In the genomic region with DNA sequence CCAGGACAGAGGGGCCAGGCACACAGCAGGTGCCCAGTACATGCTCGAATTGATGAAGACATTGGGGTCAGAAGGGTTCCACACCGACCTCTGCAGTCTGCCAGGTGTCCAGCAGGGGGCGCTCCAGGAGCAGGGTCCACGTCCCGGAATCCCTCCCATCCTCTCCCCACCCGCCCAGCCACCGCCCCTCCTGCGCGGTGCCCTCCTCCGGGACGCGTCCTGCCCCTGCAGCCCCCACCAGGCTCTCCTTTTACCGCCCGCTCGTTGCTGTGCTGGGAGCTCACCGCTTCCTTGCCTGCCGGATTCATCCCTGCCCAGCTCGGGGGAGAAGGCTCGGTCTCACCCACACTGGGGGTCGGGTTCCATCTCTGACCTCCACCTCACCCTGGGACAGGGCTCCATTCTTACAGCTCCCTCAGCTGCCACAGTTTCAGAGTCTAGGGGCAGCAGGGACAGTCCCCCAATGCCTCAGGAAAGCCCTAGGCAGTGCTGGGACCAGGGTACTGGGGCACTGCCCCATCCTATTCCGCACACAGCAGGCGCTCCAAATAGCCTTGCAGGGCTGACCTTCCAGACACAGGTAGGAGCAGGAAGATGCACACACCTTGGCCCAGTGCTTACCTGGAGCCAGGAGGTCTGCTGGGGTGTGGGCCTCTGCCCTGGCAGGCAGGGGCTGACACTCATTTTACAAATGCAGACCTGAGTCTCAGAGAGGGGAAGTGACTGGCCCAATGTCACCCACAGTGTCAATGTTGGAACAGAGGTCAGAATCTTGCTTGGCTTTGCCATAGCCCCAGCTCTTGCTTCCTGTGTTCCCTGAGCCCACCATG, we compare ENCODE assay signal across 1 cellular context.
TF ChIP-seq lines count a peak whose summit lies in the region.

No MANE protein-coding gene starts in this region.

TF ChIP-seq in HCT116, 20 proteins besides CTCF, POLR2A, EP300 and RAD21 (continued from another document):
- TF ChIP-seq, protein P1, sequence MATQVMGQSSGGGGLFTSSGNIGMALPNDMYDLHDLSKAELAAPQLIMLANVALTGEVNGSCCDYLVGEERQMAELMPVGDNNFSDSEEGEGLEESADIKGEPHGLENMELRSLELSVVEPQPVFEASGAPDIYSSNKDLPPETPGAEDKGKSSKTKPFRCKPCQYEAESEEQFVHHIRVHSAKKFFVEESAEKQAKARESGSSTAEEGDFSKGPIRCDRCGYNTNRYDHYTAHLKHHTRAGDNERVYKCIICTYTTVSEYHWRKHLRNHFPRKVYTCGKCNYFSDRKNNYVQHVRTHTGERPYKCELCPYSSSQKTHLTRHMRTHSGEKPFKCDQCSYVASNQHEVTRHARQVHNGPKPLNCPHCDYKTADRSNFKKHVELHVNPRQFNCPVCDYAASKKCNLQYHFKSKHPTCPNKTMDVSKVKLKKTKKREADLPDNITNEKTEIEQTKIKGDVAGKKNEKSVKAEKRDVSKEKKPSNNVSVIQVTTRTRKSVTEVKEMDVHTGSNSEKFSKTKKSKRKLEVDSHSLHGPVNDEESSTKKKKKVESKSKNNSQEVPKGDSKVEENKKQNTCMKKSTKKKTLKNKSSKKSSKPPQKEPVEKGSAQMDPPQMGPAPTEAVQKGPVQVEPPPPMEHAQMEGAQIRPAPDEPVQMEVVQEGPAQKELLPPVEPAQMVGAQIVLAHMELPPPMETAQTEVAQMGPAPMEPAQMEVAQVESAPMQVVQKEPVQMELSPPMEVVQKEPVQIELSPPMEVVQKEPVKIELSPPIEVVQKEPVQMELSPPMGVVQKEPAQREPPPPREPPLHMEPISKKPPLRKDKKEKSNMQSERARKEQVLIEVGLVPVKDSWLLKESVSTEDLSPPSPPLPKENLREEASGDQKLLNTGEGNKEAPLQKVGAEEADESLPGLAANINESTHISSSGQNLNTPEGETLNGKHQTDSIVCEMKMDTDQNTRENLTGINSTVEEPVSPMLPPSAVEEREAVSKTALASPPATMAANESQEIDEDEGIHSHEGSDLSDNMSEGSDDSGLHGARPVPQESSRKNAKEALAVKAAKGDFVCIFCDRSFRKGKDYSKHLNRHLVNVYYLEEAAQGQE (IDR thresholded peaks at IDR 0.05; ENCODE audit: low read depth), result no peak
- TF ChIP-seq EGR1 (IDR thresholded peaks at IDR 0.05; ENCODE audit: low read depth), result no peak
- TF ChIP-seq EZH2phosphoT487 (IDR thresholded peaks at IDR 0.05; ENCODE audit: borderline replicate concordance), result no peak
- TF ChIP-seq, protein P2, sequence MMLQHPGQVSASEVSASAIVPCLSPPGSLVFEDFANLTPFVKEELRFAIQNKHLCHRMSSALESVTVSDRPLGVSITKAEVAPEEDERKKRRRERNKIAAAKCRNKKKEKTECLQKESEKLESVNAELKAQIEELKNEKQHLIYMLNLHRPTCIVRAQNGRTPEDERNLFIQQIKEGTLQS (IDR thresholded peaks at IDR 0.05), result no peak
- TF ChIP-seq SP1 (IDR thresholded peaks at IDR 0.05; ENCODE audit: low read depth), result no peak
- TF ChIP-seq CBX3 (IDR thresholded peaks at IDR 0.05; ENCODE audit: low read depth), result no peak
- TF ChIP-seq TCF7L2 (IDR thresholded peaks at IDR 0.05; ENCODE audit: borderline replicate concordance, extremely low read depth, insufficient read depth, insufficient read length), result no peak
- TF ChIP-seq SRF (IDR thresholded peaks at IDR 0.05; ENCODE audit: low read depth), result no peak
- TF ChIP-seq, protein P3, sequence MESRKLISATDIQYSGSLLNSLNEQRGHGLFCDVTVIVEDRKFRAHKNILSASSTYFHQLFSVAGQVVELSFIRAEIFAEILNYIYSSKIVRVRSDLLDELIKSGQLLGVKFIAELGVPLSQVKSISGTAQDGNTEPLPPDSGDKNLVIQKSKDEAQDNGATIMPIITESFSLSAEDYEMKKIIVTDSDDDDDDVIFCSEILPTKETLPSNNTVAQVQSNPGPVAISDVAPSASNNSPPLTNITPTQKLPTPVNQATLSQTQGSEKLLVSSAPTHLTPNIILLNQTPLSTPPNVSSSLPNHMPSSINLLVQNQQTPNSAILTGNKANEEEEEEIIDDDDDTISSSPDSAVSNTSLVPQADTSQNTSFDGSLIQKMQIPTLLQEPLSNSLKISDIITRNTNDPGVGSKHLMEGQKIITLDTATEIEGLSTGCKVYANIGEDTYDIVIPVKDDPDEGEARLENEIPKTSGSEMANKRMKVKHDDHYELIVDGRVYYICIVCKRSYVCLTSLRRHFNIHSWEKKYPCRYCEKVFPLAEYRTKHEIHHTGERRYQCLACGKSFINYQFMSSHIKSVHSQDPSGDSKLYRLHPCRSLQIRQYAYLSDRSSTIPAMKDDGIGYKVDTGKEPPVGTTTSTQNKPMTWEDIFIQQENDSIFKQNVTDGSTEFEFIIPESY (IDR thresholded peaks at IDR 0.05; ENCODE audit: extremely low read depth, insufficient replicate concordance, low read length), result no peak
- no peak for TF ChIP-seq SIN3A (IDR thresholded peaks at IDR 0.05; ENCODE audit: low read depth)
- no peak for TF ChIP-seq ZNF274 (IDR thresholded peaks at IDR 0.05; ENCODE audit: low read depth, low read length)
- no peak for TF ChIP-seq EZH2 (IDR thresholded peaks at IDR 0.05)
- no peak for TF ChIP-seq FOSL1 (IDR thresholded peaks at IDR 0.05; ENCODE audit: low read depth)
- no peak for TF ChIP-seq POLR2AphosphoS5 (IDR thresholded peaks at IDR 0.05; ENCODE audit: low read depth, low read length)
TF ChIP-seq in HCT116: peak in this region for 0.
